Comparison of ENCODE assay signal across 2 cellular contexts in genomic region chr3:47421741-47422649, GRCh38.
TF ChIP-seq lines count a peak whose summit lies in the region.

No MANE protein-coding gene starts in this region.

TF ChIP-seq in A549, 52 proteins besides CTCF, POLR2A, EP300 and RAD21:
- peak; percentile 61 for TF ChIP-seq MAX (IDR thresholded peaks at IDR 0.05)
- no peak for TF ChIP-seq ESRRA (IDR thresholded peaks at IDR 0.05; ENCODE audit: borderline replicate concordance, low read length)
- TF ChIP-seq FOSL2 (IDR thresholded peaks at IDR 0.05), result no peak
- peak; percentile 43; the same call in 1 of the 2 replicates for TF ChIP-seq FOSL2 (CRISPR knock-in tag; IDR thresholded peaks at IDR 0.05)
- TF ChIP-seq CEBPB (IDR thresholded peaks at IDR 0.05), result no peak
- 0 out of 3 replicates have a peak, but pooled peaks have one; percentile 5 for TF ChIP-seq SMC3 (IDR thresholded peaks at IDR 0.05)
- no peak for TF ChIP-seq CBX8 (IDR thresholded peaks at IDR 0.05)
- TF ChIP-seq JUN (IDR thresholded peaks at IDR 0.05), result no peak

TF ChIP-seq in endothelial cell of umbilical vein, 7 proteins besides CTCF, POLR2A, EP300 and RAD21:
- no peak for TF ChIP-seq MAX (IDR thresholded peaks at IDR 0.05; ENCODE audit: insufficient read depth, insufficient read length)
- TF ChIP-seq EZH2 (IDR thresholded peaks at IDR 0.05; ENCODE audit: borderline replicate concordance, low read depth, low read length, severe bottlenecking), result no peak
- TF ChIP-seq MYC (IDR thresholded peaks at IDR 0.05; ENCODE audit: low read depth, low read length), result no peak
- no peak for TF ChIP-seq FOS (IDR thresholded peaks at IDR 0.05; ENCODE audit: borderline replicate concordance, insufficient read depth, low read length)
- TF ChIP-seq JUN (IDR thresholded peaks at IDR 0.05; ENCODE audit: borderline replicate concordance, insufficient read depth, insufficient read length, low read depth), result no peak
- TF ChIP-seq POLR2AphosphoS5 (IDR thresholded peaks at IDR 0.05; ENCODE audit: insufficient read depth, low read depth, low read length), result no peak
- no peak for TF ChIP-seq GATA2 (IDR thresholded peaks at IDR 0.05; ENCODE audit: insufficient read depth, insufficient read length, low read depth, low read length)
